ENCODE assay signal across 1 cellular context in the genomic region with DNA sequence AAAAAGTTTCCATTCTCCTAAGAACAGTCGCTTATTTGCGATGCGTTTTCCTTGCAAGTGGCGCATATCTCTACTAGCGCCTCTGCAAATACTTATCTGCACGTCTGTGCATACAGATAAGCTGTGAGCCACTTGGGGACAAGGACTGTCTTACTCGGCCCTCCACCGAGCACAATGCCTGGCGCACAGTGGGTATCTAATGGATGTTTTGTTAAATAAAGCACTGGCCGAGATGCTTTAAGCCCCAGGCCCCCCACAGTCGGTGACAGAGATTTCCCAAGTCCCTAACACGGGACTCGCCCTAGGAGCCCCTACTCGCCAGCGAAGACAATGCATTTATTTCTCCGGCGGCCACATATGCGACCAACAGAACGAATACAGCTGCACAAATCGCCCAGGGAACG.
TF ChIP-seq lines count a peak whose summit lies in the region.

No MANE protein-coding gene starts in this region.

TF ChIP-seq in GM23338, 12 proteins besides CTCF, POLR2A, EP300 and RAD21 (continued from another document):
- TF ChIP-seq CREB1 (CRISPR knock-in tag; IDR thresholded peaks at IDR 0.05; ENCODE audit: low read depth) (no peak), ZNF331 (CRISPR knock-in tag; IDR thresholded peaks at IDR 0.05; ENCODE audit: low read depth) (no peak), EZH2 (IDR thresholded peaks at IDR 0.05; ENCODE audit: low read depth, unreplicated experiment) (no peak), STAT1 (IDR thresholded peaks at IDR 0.05; ENCODE audit: unreplicated experiment) (no peak), JUNB (IDR thresholded peaks at IDR 0.05; ENCODE audit: unreplicated experiment) (no peak)
- TF ChIP-seq, protein P1, sequence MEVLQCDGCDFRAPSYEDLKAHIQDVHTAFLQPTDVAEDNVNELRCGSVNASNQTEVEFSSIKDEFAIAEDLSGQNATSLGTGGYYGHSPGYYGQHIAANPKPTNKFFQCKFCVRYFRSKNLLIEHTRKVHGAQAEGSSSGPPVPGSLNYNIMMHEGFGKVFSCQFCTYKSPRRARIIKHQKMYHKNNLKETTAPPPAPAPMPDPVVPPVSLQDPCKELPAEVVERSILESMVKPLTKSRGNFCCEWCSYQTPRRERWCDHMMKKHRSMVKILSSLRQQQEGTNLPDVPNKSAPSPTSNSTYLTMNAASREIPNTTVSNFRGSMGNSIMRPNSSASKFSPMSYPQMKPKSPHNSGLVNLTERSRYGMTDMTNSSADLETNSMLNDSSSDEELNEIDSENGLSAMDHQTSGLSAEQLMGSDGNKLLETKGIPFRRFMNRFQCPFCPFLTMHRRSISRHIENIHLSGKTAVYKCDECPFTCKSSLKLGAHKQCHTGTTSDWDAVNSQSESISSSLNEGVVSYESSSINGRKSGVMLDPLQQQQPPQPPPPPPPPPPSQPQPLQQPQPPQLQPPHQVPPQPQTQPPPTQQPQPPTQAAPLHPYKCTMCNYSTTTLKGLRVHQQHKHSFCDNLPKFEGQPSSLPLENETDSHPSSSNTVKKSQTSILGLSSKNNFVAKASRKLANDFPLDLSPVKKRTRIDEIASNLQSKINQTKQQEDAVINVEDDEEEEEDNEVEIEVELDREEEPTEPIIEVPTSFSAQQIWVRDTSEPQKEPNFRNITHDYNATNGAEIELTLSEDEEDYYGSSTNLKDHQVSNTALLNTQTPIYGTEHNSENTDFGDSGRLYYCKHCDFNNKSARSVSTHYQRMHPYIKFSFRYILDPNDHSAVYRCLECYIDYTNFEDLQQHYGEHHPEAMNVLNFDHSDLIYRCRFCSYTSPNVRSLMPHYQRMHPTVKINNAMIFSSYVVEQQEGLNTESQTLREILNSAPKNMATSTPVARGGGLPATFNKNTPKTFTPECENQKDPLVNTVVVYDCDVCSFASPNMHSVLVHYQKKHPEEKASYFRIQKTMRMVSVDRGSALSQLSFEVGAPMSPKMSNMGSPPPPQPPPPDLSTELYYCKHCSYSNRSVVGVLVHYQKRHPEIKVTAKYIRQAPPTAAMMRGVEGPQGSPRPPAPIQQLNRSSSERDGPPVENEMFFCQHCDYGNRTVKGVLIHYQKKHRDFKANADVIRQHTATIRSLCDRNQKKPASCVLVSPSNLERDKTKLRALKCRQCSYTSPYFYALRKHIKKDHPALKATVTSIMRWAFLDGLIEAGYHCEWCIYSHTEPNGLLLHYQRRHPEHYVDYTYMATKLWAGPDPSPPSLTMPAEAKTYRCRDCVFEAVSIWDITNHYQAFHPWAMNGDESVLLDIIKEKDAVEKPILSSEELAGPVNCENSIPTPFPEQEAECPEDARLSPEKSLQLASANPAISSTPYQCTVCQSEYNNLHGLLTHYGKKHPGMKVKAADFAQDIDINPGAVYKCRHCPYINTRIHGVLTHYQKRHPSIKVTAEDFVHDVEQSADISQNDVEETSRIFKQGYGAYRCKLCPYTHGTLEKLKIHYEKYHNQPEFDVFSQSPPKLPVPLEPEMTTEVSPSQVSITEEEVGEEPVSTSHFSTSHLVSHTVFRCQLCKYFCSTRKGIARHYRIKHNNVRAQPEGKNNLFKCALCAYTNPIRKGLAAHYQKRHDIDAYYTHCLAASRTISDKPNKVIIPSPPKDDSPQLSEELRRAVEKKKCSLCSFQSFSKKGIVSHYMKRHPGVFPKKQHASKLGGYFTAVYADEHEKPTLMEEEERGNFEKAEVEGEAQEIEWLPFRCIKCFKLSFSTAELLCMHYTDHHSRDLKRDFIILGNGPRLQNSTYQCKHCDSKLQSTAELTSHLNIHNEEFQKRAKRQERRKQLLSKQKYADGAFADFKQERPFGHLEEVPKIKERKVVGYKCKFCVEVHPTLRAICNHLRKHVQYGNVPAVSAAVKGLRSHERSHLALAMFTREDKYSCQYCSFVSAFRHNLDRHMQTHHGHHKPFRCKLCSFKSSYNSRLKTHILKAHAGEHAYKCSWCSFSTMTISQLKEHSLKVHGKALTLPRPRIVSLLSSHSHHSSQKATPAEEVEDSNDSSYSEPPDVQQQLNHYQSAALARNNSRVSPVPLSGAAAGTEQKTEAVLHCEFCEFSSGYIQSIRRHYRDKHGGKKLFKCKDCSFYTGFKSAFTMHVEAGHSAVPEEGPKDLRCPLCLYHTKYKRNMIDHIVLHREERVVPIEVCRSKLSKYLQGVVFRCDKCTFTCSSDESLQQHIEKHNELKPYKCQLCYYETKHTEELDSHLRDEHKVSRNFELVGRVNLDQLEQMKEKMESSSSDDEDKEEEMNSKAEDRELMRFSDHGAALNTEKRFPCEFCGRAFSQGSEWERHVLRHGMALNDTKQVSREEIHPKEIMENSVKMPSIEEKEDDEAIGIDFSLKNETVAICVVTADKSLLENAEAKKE (CRISPR knock-in tag; IDR thresholded peaks at IDR 0.05): no peak
